In genomic region chr18:62081248-62081647, GRCh38 we compare ENCODE assay signal across 1 cellular context.
TF ChIP-seq lines count a peak whose summit lies in the region.

No MANE protein-coding gene starts in this region.

TF ChIP-seq in HepG2, 621 proteins besides CTCF, POLR2A, EP300 and RAD21 (continued from another document):
- TF ChIP-seq MAFK (conservative IDR thresholded peaks at IDR 0.05 in 1 of 2, IDR thresholded peaks at IDR 0.05 in 1 of 2; ENCODE audit: low read length in 2 of 2) (peak in 1 of 2 experiments; percentile 32; a peak in 2 of 4 replicates), MTF2 (CRISPR knock-in tag; IDR thresholded peaks at IDR 0.05; ENCODE audit: borderline replicate concordance) (no peak), NR0B2 (CRISPR knock-in tag; IDR thresholded peaks at IDR 0.05) (no peak), TARDBP (CRISPR knock-in tag; IDR thresholded peaks at IDR 0.05) (no peak), MAFF (IDR thresholded peaks at IDR 0.05; ENCODE audit: low read depth, low read length) (peak; percentile 29; the same call in 1 of the 2 replicates), JDP2 (CRISPR knock-in tag; IDR thresholded peaks at IDR 0.05; ENCODE audit: borderline replicate concordance) (no peak), MAX (IDR thresholded peaks at IDR 0.05) (no peak), TOE1 (CRISPR knock-in tag; IDR thresholded peaks at IDR 0.05) (no peak), ZNF18 (CRISPR knock-in tag; IDR thresholded peaks at IDR 0.05; ENCODE audit: insufficient replicate concordance) (no peak), NONO (IDR thresholded peaks at IDR 0.05) (no peak), NONO (CRISPR knock-in tag; conservative IDR thresholded peaks at IDR 0.05) (no peak), LBX2 (CRISPR knock-in tag; IDR thresholded peaks at IDR 0.05; ENCODE audit: borderline replicate concordance) (no peak), ARNTL (CRISPR knock-in tag; IDR thresholded peaks at IDR 0.05) (no peak), ZNF891 (CRISPR knock-in tag; IDR thresholded peaks at IDR 0.05) (no peak), ZNF619 (CRISPR knock-in tag; IDR thresholded peaks at IDR 0.05) (no peak), FIP1L1 (IDR thresholded peaks at IDR 0.05; ENCODE audit: borderline replicate concordance, insufficient read depth, low read depth, low read length) (no peak)
